In genomic region chr11:62839050-62840015, GRCh38 we compare ENCODE assay signal across 1 cellular context.
TF ChIP-seq lines count a peak whose summit lies in the region.

Gene WDR74 (minus strand): TSS chr11:62839590. CDS start chr11:62839570, 20 bp downstream.

TF ChIP-seq in HepG2, 621 proteins besides CTCF, POLR2A, EP300 and RAD21 (continued from another document and continues in another):
- peak; percentile 99 for TF ChIP-seq CREM (IDR thresholded peaks at IDR 0.05)
- TF ChIP-seq CREM (CRISPR knock-in tag; IDR thresholded peaks at IDR 0.05): peak; percentile 94
- TF ChIP-seq MEF2D (CRISPR knock-in tag; IDR thresholded peaks at IDR 0.05): peak; percentile 31; the same call in 1 of the 2 replicates
- TF ChIP-seq EZH2 (conservative IDR thresholded peaks at IDR 0.05; ENCODE audit: low read depth, low read length): no peak
- peak; percentile 94 for TF ChIP-seq NRL (CRISPR knock-in tag; IDR thresholded peaks at IDR 0.05; ENCODE audit: borderline replicate concordance)
- TF ChIP-seq, protein P1, sequence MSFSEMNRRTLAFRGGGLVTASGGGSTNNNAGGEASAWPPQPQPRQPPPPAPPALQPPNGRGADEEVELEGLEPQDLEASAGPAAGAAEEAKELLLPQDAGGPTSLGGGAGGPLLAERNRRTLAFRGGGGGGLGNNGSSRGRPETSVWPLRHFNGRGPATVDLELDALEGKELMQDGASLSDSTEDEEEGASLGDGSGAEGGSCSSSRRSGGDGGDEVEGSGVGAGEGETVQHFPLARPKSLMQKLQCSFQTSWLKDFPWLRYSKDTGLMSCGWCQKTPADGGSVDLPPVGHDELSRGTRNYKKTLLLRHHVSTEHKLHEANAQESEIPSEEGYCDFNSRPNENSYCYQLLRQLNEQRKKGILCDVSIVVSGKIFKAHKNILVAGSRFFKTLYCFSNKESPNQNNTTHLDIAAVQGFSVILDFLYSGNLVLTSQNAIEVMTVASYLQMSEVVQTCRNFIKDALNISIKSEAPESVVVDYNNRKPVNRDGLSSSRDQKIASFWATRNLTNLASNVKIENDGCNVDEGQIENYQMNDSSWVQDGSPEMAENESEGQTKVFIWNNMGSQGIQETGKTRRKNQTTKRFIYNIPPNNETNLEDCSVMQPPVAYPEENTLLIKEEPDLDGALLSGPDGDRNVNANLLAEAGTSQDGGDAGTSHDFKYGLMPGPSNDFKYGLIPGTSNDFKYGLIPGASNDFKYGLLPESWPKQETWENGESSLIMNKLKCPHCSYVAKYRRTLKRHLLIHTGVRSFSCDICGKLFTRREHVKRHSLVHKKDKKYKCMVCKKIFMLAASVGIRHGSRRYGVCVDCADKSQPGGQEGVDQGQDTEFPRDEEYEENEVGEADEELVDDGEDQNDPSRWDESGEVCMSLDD (CRISPR knock-in tag; IDR thresholded peaks at IDR 0.05; ENCODE audit: borderline replicate concordance): no peak; the same call in 1 of the 2 replicates
- TF ChIP-seq TARDBP (CRISPR knock-in tag; IDR thresholded peaks at IDR 0.05): peak; percentile 72; the same call in 1 of the 2 replicates
- peak; percentile 88; the same call in 1 of the 2 replicates for TF ChIP-seq HOXA5 (CRISPR knock-in tag; IDR thresholded peaks at IDR 0.05)
- TF ChIP-seq NFIC (IDR thresholded peaks at IDR 0.05; ENCODE audit: low read length): peak; percentile 32; the same call in 1 of the 2 replicates
- peak; percentile 93; the same call in 1 of the 2 replicates for TF ChIP-seq ZIK1 (CRISPR knock-in tag; IDR thresholded peaks at IDR 0.05; ENCODE audit: borderline replicate concordance, low read depth)
- TF ChIP-seq KLF6 (CRISPR knock-in tag; IDR thresholded peaks at IDR 0.05): peak; percentile 74; the same call in 1 of the 2 replicates
- TF ChIP-seq, protein P2, sequence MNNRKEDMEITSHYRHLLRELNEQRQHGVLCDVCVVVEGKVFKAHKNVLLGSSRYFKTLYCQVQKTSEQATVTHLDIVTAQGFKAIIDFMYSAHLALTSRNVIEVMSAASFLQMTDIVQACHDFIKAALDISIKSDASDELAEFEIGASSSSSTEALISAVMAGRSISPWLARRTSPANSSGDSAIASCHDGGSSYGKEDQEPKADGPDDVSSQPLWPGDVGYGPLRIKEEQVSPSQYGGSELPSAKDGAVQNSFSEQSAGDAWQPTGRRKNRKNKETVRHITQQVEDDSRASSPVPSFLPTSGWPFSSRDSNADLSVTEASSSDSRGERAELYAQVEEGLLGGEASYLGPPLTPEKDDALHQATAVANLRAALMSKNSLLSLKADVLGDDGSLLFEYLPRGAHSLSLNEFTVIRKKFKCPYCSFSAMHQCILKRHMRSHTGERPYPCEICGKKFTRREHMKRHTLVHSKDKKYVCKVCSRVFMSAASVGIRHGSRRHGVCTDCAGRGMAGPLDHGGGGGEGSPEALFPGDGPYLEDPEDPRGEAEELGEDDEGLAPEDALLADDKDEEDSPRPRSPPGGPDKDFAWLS (CRISPR knock-in tag; IDR thresholded peaks at IDR 0.05; ENCODE audit: borderline replicate concordance): no peak
- TF ChIP-seq ONECUT2 (CRISPR knock-in tag; IDR thresholded peaks at IDR 0.05): no peak
- TF ChIP-seq ZFAT (CRISPR knock-in tag; conservative IDR thresholded peaks at IDR 0.05): no peak
- TF ChIP-seq HOXA9 (CRISPR knock-in tag; IDR thresholded peaks at IDR 0.05; ENCODE audit: borderline replicate concordance): no peak
- TF ChIP-seq ZFP41 (CRISPR knock-in tag; IDR thresholded peaks at IDR 0.05; ENCODE audit: borderline replicate concordance): no peak
- TF ChIP-seq MBD4 (IDR thresholded peaks at IDR 0.05; ENCODE audit: borderline replicate concordance, low read length): no peak
- peak; percentile 72 for TF ChIP-seq FOXA3 (CRISPR knock-in tag; IDR thresholded peaks at IDR 0.05)
- no peak for TF ChIP-seq TRIM24 (CRISPR knock-in tag; IDR thresholded peaks at IDR 0.05)
- TF ChIP-seq TRAFD1 (CRISPR knock-in tag; IDR thresholded peaks at IDR 0.05; ENCODE audit: borderline replicate concordance): no peak; the same call in 1 of the 2 replicates
- TF ChIP-seq CAMTA2 (CRISPR knock-in tag; IDR thresholded peaks at IDR 0.05; ENCODE audit: borderline replicate concordance): no peak
- TF ChIP-seq REST (IDR thresholded peaks at IDR 0.05; ENCODE audit: borderline replicate concordance in 1 of 2, low read depth in 1 of 2, low read length in 2 of 2): peak in 1 of 2 experiments; percentile 48; a peak in 1 of 4 replicates
- TF ChIP-seq SAP130 (CRISPR knock-in tag; IDR thresholded peaks at IDR 0.05; ENCODE audit: low read depth): peak; percentile 100
- no peak for TF ChIP-seq TCF7L2 (IDR thresholded peaks at IDR 0.05; ENCODE audit: low read depth, low read length)
- TF ChIP-seq BCL6 (CRISPR knock-in tag; IDR thresholded peaks at IDR 0.05): peak; percentile 72
- TF ChIP-seq TFDP2 (CRISPR knock-in tag; IDR thresholded peaks at IDR 0.05): peak; percentile 61; the same call in 1 of the 2 replicates
- peak; percentile 63; the same call in 1 of the 2 replicates for TF ChIP-seq ZNF724P (CRISPR knock-in tag; IDR thresholded peaks at IDR 0.05; ENCODE audit: borderline replicate concordance)
- TF ChIP-seq TAF15 (IDR thresholded peaks at IDR 0.05; ENCODE audit: low read depth, low read length, poor library complexity, severe bottlenecking): no peak
- no peak for TF ChIP-seq TEAD2 (CRISPR knock-in tag; IDR thresholded peaks at IDR 0.05)
- TF ChIP-seq ZNF790 (CRISPR knock-in tag; IDR thresholded peaks at IDR 0.05; ENCODE audit: borderline replicate concordance): no peak
- TF ChIP-seq USF2 (IDR thresholded peaks at IDR 0.05; ENCODE audit: low read depth, low read length): no peak
- TF ChIP-seq USF2 (CRISPR knock-in tag; IDR thresholded peaks at IDR 0.05; ENCODE audit: borderline replicate concordance): peak; percentile 27; the same call in 1 of the 2 replicates
- TF ChIP-seq ZSCAN20 (CRISPR knock-in tag; IDR thresholded peaks at IDR 0.05; ENCODE audit: borderline replicate concordance): no peak
- TF ChIP-seq FIP1L1 (IDR thresholded peaks at IDR 0.05; ENCODE audit: borderline replicate concordance, insufficient read depth, low read depth, low read length): no peak
- TF ChIP-seq SAFB2 (CRISPR knock-in tag; IDR thresholded peaks at IDR 0.05; ENCODE audit: borderline replicate concordance, low read depth): peak; percentile 86; the same call in 1 of the 2 replicates
- TF ChIP-seq, protein P3, sequence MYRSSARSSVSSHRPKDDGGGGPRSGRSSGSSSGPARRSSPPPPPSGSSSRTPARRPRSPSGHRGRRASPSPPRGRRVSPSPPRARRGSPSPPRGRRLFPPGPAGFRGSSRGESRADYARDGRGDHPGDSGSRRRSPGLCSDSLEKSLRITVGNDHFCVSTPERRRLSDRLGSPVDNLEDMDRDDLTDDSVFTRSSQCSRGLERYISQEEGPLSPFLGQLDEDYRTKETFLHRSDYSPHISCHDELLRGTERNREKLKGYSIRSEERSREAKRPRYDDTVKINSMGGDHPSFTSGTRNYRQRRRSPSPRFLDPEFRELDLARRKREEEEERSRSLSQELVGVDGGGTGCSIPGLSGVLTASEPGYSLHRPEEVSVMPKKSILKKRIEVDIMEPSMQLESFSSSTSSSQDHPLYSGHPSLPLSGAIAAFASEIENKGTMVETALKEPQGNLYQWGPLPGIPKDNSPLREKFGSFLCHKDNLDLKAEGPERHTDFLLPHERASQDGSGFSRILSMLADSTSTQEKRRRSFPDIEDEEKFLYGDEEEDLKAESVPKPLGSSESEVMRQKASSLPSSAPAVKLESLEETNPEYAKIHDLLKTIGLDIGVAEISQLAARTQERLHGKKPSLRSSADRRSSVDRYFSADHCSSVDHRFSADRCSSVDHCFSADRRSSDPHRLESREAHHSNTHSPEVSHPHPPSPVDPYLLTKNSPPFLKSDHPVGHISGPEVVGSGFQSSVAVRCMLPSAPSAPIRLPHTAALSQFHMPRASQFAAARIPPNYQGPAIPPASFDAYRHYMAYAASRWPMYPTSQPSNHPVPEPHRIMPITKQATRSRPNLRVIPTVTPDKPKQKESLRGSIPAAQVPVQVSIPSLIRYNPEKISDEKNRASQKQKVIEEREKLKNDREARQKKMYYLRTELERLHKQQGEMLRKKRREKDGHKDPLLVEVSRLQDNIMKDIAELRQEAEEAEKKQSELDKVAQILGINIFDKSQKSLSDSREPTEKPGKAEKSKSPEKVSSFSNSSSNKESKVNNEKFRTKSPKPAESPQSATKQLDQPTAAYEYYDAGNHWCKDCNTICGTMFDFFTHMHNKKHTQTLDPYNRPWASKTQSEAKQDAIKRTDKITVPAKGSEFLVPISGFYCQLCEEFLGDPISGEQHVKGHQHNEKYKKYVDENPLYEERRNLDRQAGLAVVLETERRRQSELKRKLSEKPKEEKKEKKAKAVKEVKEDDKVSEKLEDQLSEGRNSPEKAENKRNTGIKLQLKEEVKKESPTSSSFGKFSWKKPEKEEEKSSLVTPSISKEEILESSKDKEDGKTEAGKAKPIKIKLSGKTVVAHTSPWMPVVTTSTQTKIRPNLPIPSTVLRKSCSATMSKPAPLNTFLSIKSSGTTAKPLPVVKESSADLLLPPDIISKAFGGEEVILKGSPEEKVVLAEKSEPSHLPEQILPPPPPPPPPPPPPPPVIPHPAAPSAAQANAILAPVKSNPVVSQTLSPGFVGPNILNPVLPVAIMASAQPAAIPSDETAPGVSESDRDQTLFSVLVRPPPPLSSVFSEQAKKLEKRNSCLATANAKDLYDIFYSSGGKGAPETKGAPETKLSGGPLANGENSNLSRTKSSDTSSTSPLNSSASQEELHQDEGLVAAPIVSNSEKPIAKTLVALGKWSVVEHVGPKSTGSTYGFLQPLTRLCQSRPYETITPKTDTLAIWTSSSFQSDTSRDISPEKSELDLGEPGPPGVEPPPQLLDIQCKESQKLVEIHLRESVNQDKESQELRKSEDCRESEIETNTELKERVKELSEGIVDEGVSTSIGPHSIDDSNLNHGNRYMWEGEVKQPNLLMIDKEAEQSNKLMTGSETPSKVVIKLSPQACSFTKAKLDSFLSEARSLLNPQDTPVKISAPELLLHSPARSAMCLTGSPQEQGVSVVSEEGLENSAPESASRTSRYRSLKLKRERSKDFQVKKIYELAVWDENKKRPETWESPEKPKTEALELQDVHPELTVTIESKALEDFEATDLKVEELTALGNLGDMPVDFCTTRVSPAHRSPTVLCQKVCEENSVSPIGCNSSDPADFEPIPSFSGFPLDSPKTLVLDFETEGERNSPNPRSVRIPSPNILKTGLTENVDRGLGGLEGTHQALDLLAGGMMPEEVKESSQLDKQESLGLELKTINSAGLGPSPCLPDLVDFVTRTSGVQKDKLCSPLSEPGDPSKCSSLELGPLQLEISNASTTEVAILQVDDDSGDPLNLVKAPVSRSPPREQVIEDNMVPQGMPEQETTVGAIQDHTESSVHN (CRISPR knock-in tag; IDR thresholded peaks at IDR 0.05): peak; percentile 79; the same call in 1 of the 2 replicates
- TF ChIP-seq POGZ (CRISPR knock-in tag; IDR thresholded peaks at IDR 0.05): peak; percentile 87
- peak; percentile 57 for TF ChIP-seq PHF5A (CRISPR knock-in tag; IDR thresholded peaks at IDR 0.05; ENCODE audit: low read depth, unreplicated experiment)
- 0 out of 2 replicates have a peak, but pooled peaks have one; percentile 82 for TF ChIP-seq ZBTB3 (CRISPR knock-in tag; IDR thresholded peaks at IDR 0.05; ENCODE audit: borderline replicate concordance, low read depth)
